ENCODE assay signal across 1 cellular context in genomic region chr2:224577541-224577940, GRCh38.
TF ChIP-seq lines count a peak whose summit lies in the region.

No MANE protein-coding gene starts in this region.

TF ChIP-seq in GM23338, 12 proteins besides CTCF, POLR2A, EP300 and RAD21 (continued from another document):
- TF ChIP-seq, protein P1, sequence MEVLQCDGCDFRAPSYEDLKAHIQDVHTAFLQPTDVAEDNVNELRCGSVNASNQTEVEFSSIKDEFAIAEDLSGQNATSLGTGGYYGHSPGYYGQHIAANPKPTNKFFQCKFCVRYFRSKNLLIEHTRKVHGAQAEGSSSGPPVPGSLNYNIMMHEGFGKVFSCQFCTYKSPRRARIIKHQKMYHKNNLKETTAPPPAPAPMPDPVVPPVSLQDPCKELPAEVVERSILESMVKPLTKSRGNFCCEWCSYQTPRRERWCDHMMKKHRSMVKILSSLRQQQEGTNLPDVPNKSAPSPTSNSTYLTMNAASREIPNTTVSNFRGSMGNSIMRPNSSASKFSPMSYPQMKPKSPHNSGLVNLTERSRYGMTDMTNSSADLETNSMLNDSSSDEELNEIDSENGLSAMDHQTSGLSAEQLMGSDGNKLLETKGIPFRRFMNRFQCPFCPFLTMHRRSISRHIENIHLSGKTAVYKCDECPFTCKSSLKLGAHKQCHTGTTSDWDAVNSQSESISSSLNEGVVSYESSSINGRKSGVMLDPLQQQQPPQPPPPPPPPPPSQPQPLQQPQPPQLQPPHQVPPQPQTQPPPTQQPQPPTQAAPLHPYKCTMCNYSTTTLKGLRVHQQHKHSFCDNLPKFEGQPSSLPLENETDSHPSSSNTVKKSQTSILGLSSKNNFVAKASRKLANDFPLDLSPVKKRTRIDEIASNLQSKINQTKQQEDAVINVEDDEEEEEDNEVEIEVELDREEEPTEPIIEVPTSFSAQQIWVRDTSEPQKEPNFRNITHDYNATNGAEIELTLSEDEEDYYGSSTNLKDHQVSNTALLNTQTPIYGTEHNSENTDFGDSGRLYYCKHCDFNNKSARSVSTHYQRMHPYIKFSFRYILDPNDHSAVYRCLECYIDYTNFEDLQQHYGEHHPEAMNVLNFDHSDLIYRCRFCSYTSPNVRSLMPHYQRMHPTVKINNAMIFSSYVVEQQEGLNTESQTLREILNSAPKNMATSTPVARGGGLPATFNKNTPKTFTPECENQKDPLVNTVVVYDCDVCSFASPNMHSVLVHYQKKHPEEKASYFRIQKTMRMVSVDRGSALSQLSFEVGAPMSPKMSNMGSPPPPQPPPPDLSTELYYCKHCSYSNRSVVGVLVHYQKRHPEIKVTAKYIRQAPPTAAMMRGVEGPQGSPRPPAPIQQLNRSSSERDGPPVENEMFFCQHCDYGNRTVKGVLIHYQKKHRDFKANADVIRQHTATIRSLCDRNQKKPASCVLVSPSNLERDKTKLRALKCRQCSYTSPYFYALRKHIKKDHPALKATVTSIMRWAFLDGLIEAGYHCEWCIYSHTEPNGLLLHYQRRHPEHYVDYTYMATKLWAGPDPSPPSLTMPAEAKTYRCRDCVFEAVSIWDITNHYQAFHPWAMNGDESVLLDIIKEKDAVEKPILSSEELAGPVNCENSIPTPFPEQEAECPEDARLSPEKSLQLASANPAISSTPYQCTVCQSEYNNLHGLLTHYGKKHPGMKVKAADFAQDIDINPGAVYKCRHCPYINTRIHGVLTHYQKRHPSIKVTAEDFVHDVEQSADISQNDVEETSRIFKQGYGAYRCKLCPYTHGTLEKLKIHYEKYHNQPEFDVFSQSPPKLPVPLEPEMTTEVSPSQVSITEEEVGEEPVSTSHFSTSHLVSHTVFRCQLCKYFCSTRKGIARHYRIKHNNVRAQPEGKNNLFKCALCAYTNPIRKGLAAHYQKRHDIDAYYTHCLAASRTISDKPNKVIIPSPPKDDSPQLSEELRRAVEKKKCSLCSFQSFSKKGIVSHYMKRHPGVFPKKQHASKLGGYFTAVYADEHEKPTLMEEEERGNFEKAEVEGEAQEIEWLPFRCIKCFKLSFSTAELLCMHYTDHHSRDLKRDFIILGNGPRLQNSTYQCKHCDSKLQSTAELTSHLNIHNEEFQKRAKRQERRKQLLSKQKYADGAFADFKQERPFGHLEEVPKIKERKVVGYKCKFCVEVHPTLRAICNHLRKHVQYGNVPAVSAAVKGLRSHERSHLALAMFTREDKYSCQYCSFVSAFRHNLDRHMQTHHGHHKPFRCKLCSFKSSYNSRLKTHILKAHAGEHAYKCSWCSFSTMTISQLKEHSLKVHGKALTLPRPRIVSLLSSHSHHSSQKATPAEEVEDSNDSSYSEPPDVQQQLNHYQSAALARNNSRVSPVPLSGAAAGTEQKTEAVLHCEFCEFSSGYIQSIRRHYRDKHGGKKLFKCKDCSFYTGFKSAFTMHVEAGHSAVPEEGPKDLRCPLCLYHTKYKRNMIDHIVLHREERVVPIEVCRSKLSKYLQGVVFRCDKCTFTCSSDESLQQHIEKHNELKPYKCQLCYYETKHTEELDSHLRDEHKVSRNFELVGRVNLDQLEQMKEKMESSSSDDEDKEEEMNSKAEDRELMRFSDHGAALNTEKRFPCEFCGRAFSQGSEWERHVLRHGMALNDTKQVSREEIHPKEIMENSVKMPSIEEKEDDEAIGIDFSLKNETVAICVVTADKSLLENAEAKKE (CRISPR knock-in tag; IDR thresholded peaks at IDR 0.05): no peak
- no peak for TF ChIP-seq CREB1 (CRISPR knock-in tag; IDR thresholded peaks at IDR 0.05; ENCODE audit: low read depth)
- no peak for TF ChIP-seq STAT1 (IDR thresholded peaks at IDR 0.05; ENCODE audit: unreplicated experiment)
- TF ChIP-seq EZH2phosphoT487 (IDR thresholded peaks at IDR 0.05; ENCODE audit: unreplicated experiment): no peak
- TF ChIP-seq JUNB (IDR thresholded peaks at IDR 0.05; ENCODE audit: unreplicated experiment): no peak
- TF ChIP-seq ZNF331 (CRISPR knock-in tag; IDR thresholded peaks at IDR 0.05; ENCODE audit: low read depth): no peak
- TF ChIP-seq, protein P2, sequence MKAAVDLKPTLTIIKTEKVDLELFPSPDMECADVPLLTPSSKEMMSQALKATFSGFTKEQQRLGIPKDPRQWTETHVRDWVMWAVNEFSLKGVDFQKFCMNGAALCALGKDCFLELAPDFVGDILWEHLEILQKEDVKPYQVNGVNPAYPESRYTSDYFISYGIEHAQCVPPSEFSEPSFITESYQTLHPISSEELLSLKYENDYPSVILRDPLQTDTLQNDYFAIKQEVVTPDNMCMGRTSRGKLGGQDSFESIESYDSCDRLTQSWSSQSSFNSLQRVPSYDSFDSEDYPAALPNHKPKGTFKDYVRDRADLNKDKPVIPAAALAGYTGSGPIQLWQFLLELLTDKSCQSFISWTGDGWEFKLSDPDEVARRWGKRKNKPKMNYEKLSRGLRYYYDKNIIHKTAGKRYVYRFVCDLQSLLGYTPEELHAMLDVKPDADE (IDR thresholded peaks at IDR 0.05): no peak
- TF ChIP-seq, protein P3, sequence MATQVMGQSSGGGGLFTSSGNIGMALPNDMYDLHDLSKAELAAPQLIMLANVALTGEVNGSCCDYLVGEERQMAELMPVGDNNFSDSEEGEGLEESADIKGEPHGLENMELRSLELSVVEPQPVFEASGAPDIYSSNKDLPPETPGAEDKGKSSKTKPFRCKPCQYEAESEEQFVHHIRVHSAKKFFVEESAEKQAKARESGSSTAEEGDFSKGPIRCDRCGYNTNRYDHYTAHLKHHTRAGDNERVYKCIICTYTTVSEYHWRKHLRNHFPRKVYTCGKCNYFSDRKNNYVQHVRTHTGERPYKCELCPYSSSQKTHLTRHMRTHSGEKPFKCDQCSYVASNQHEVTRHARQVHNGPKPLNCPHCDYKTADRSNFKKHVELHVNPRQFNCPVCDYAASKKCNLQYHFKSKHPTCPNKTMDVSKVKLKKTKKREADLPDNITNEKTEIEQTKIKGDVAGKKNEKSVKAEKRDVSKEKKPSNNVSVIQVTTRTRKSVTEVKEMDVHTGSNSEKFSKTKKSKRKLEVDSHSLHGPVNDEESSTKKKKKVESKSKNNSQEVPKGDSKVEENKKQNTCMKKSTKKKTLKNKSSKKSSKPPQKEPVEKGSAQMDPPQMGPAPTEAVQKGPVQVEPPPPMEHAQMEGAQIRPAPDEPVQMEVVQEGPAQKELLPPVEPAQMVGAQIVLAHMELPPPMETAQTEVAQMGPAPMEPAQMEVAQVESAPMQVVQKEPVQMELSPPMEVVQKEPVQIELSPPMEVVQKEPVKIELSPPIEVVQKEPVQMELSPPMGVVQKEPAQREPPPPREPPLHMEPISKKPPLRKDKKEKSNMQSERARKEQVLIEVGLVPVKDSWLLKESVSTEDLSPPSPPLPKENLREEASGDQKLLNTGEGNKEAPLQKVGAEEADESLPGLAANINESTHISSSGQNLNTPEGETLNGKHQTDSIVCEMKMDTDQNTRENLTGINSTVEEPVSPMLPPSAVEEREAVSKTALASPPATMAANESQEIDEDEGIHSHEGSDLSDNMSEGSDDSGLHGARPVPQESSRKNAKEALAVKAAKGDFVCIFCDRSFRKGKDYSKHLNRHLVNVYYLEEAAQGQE (IDR thresholded peaks at IDR 0.05; ENCODE audit: unreplicated experiment): no peak
